ENCODE assay signal across 1 cellular context in genomic region chr1:207430602-207431001, GRCh38.
TF ChIP-seq lines count a peak whose summit lies in the region.

No MANE protein-coding gene starts in this region.

TF ChIP-seq in GM12878, 131 proteins besides CTCF, POLR2A, EP300 and RAD21 (continued from another document):
- no peak for TF ChIP-seq MYC (IDR thresholded peaks at IDR 0.05; ENCODE audit: insufficient read depth, insufficient read length, insufficient replicate concordance, low read length, severe bottlenecking)
TF ChIP-seq in GM12878: peak in this region for 19.
